Comparison of ENCODE assay signal across 8 cellular contexts in the genomic region with DNA sequence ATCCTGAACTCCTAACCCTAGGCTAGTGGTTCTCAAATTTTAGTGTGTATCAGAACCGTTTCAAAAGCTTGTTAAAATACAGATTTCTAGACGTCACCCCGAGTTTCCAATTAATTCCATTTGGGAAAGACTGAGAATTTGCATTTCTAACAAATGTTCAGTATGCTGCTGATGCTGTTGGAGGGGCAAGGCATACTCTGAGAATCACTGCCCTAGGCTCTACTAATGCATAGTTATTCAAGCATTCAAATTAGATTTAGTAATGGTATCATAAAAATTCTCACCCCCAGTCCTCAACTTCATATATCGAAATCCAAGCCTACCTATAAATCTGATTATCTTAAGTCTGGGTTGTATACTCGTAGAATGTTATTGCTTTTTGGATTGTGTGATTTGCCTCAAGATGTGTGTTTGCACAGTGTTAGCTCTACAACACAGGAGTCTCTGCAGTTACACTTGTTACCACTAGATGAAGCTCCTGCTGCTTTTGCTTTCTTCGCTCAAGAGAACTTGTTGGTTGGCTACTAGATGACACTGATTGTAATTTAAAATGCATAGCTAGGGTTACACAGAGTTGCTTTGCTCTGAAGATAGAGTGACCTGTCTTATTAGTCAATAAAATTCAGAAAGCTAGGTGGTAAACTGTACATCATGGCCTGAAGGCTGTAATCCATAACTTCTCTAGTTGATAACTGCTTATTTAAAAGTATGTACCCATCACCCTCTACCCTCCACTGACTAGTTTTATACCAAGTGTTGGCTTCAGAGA. TPM values are rescaled to one million over a fixed set of nuclear protein-coding genes. Genes with fewer than 3 reads are reported as not detected.
DNase-seq lines count a peak whose midpoint lies in the region; ATAC-seq, FAIRE-seq and TF ChIP-seq lines count a peak whose summit lies in the region.

No MANE protein-coding gene starts in this region.

- no peak overlapping the region for H3K4me3 ChIP-seq in DND-41 (ENCODE audit: low read depth in 1 of 2, low read length in 2 of 2)
- no peak overlapping the region for H3K4me3 ChIP-seq in astrocyte (ENCODE audit: insufficient read depth, low read depth, low read length)

- peaks cover 4% of the 10 kb centered on the region for H3K27me3 Mint-ChIP-seq in astrocyte (ENCODE audit: low read depth, unreplicated experiment)
- no peaks in the 10 kb centered on the region for H3K27me3 Mint-ChIP-seq in activated T-helper 2 cell treated with anti-CD3 and anti-CD28 coated beads, Interferon-gamma antibody, Interleukin-2, Interleukin-4, amounts not matched to agents 10 μg/mL and 5 μg/mL and 100 μg/mL, durations not matched to agents 14 hours and 24 hours and 36 hours (ENCODE audit: low read depth)

- TF ChIP-seq CTCF in DND-41 (IDR thresholded peaks at IDR 0.05; ENCODE audit: borderline replicate concordance, extremely low read depth, low read length, poor library complexity, severe bottlenecking) (peak; percentile 94), astrocyte (IDR thresholded peaks at IDR 0.05; ENCODE audit: insufficient read depth, low read depth, low read length) (peak; percentile 99)

- intact Hi-C loops in activated T-helper 2 cell treated with anti-CD3 and anti-CD28 coated beads, Interferon-gamma antibody, Interleukin-2, Interleukin-4, amounts not matched to agents 10 μg/mL and 5 μg/mL and 100 μg/mL, durations not matched to agents 14 hours and 24 hours and 36 hours (cut with micrococcal nuclease), result loop anchor here (1.0 to 5.0 kb wide), 3 partner anchors 116 to 314 kb away; partner anchors contain the start of gene RIOK2

- H3K27ac ChIP-seq in DND-41 (ENCODE audit: low read length) (no peak overlapping the region), astrocyte (ENCODE audit: low read depth, low read length) (no peak overlapping the region)

- no peak overlapping the region for H3K4me3 Mint-ChIP-seq in astrocyte (ENCODE audit: unreplicated experiment)
- no peak overlapping the region for H3K4me3 Mint-ChIP-seq in stimulated activated effector memory CD8-positive, alpha-beta T cell treated with anti-CD3 and anti-CD28 coated beads, Interleukin-12 subunit alpha, Interleukin-12 subunit beta, amount 100 ng/mL, for 72 hours
- no peak overlapping the region for H3K4me3 Mint-ChIP-seq in activated T-helper 2 cell treated with anti-CD3 and anti-CD28 coated beads, Interferon-gamma antibody, Interleukin-2, Interleukin-4, amounts not matched to agents 10 μg/mL and 5 μg/mL and 100 μg/mL, durations not matched to agents 14 hours and 24 hours and 36 hours (ENCODE audit: low read depth)

- H3K27ac Mint-ChIP-seq in astrocyte (ENCODE audit: unreplicated experiment), result no peak overlapping the region
- H3K27ac Mint-ChIP-seq in stimulated activated effector memory CD8-positive, alpha-beta T cell treated with anti-CD3 and anti-CD28 coated beads, Interleukin-12 subunit alpha, Interleukin-12 subunit beta, amount 100 ng/mL, for 72 hours, result no peak overlapping the region
- H3K27ac Mint-ChIP-seq in activated T-helper 2 cell treated with anti-CD3 and anti-CD28 coated beads, Interferon-gamma antibody, Interleukin-2, Interleukin-4, amounts not matched to agents 10 μg/mL and 5 μg/mL and 100 μg/mL, durations not matched to agents 14 hours and 24 hours and 36 hours, result no peak overlapping the region

- no peaks in the 10 kb centered on the region for H3K27me3 ChIP-seq in DND-41 (ENCODE audit: insufficient read depth, low read length, poor library complexity)
- no peaks in the 10 kb centered on the region for H3K27me3 ChIP-seq in astrocyte (ENCODE audit: insufficient read depth, low read length)

- DNase-seq in DND-41 (peak; percentile 41), NCI-H446 treated with DMSO at 0.1 percent for 48 hours (lab: John Stamatoyannopoulos, UW) (peak; percentile 76), astrocyte (ENCODE audit: low read depth) (peak; percentile 62), iPS DF 19.7 (ENCODE audit: low read depth, low spot score) (peak; percentile 60)
- DNase-seq in stimulated activated effector memory CD8-positive, alpha-beta T cell treated with anti-CD3 and anti-CD28 coated beads, Interleukin-12 subunit alpha, Interleukin-12 subunit beta, amount 100 ng/mL, for 72 hours (ENCODE audit: low spot score in 2 of 2), result no peak
- no peak for DNase-seq in activated T-helper 2 cell treated with anti-CD3 and anti-CD28 coated beads, Interferon-gamma antibody, Interleukin-2, Interleukin-4, amounts not matched to agents 10 μg/mL and 5 μg/mL and 100 μg/mL, durations not matched to agents 14 hours and 24 hours and 36 hours (ENCODE audit: low spot score)

- no peak overlapping the region for H2AFZ ChIP-seq in DND-41 (ENCODE audit: low read depth, low read length)
- no peak overlapping the region for H2AFZ ChIP-seq in astrocyte (ENCODE audit: low read depth, low read length)

- no peaks in the 10 kb centered on the region for H3K9me3 Mint-ChIP-seq in astrocyte (ENCODE audit: unreplicated experiment)
- H3K9me3 Mint-ChIP-seq in stimulated activated effector memory CD8-positive, alpha-beta T cell treated with anti-CD3 and anti-CD28 coated beads, Interleukin-12 subunit alpha, Interleukin-12 subunit beta, amount 100 ng/mL, for 72 hours, result no peaks in the 10 kb centered on the region
- H3K9me3 Mint-ChIP-seq in activated T-helper 2 cell treated with anti-CD3 and anti-CD28 coated beads, Interferon-gamma antibody, Interleukin-2, Interleukin-4, amounts not matched to agents 10 μg/mL and 5 μg/mL and 100 μg/mL, durations not matched to agents 14 hours and 24 hours and 36 hours, result no peaks in the 10 kb centered on the region

- peaks cover 7% of the 10 kb centered on the region for H3K4me1 Mint-ChIP-seq in astrocyte (ENCODE audit: low read depth, unreplicated experiment)
- peaks cover 42% of the 10 kb centered on the region for H3K4me1 Mint-ChIP-seq in stimulated activated effector memory CD8-positive, alpha-beta T cell treated with anti-CD3 and anti-CD28 coated beads, Interleukin-12 subunit alpha, Interleukin-12 subunit beta, amount 100 ng/mL, for 72 hours
- H3K4me1 Mint-ChIP-seq in activated T-helper 2 cell treated with anti-CD3 and anti-CD28 coated beads, Interferon-gamma antibody, Interleukin-2, Interleukin-4, amounts not matched to agents 10 μg/mL and 5 μg/mL and 100 μg/mL, durations not matched to agents 14 hours and 24 hours and 36 hours (ENCODE audit: low read depth), result peaks cover 54% of the 10 kb centered on the region

- H3K9me3 ChIP-seq in DND-41 (ENCODE audit: insufficient read depth, low read length, severe bottlenecking), result no peaks in the 10 kb centered on the region
- H3K9me3 ChIP-seq in astrocyte (ENCODE audit: insufficient read depth, low read depth, low read length), result no peaks in the 10 kb centered on the region

- H3K4me2 ChIP-seq in DND-41 (ENCODE audit: insufficient read depth, low read length), result no peak overlapping the region
- no peak overlapping the region for H3K4me2 ChIP-seq in astrocyte (ENCODE audit: low read length)

- no peaks in the 10 kb centered on the region for H3K36me3 Mint-ChIP-seq in astrocyte (ENCODE audit: low read depth, unreplicated experiment)
- H3K36me3 Mint-ChIP-seq in stimulated activated effector memory CD8-positive, alpha-beta T cell treated with anti-CD3 and anti-CD28 coated beads, Interleukin-12 subunit alpha, Interleukin-12 subunit beta, amount 100 ng/mL, for 72 hours, result no peaks in the 10 kb centered on the region
- H3K36me3 Mint-ChIP-seq in activated T-helper 2 cell treated with anti-CD3 and anti-CD28 coated beads, Interferon-gamma antibody, Interleukin-2, Interleukin-4, amounts not matched to agents 10 μg/mL and 5 μg/mL and 100 μg/mL, durations not matched to agents 14 hours and 24 hours and 36 hours (ENCODE audit: low read depth), result no peaks in the 10 kb centered on the region

- H3K4me1 ChIP-seq in DND-41 (ENCODE audit: insufficient read depth, low read length) (peaks cover 21% of the 10 kb centered on the region), astrocyte (ENCODE audit: insufficient read depth, low read length) (no peaks in the 10 kb centered on the region)

- H3K36me3 ChIP-seq in DND-41 (ENCODE audit: insufficient read depth, low read length), result no peaks in the 10 kb centered on the region
- H3K36me3 ChIP-seq in astrocyte (ENCODE audit: insufficient read depth, low read length), result no peaks in the 10 kb centered on the region

- ATAC-seq in DND-41 (ENCODE audit: insufficient read depth, low read depth) (peak; percentile 97), GM19324 (IDR thresholded peaks at IDR 0.05; ENCODE audit: low FRiP score, unreplicated experiment) (peak; percentile 66), HG03135 (IDR thresholded peaks at IDR 0.05; ENCODE audit: unreplicated experiment) (peak; percentile 70)
- peak; percentile 87 for ATAC-seq in stimulated activated effector memory CD8-positive, alpha-beta T cell treated with anti-CD3 and anti-CD28 coated beads, Interleukin-12 subunit alpha, Interleukin-12 subunit beta, amount 100 ng/mL, for 72 hours

- H3K9ac ChIP-seq in DND-41 (ENCODE audit: low read depth, low read length), result no peak overlapping the region
- no peak overlapping the region for H3K9ac ChIP-seq in astrocyte (ENCODE audit: low read length)

- peak; percentile 37 for FAIRE-seq in astrocyte (lab: Jason Lieb, UNC)

- H4K20me1 ChIP-seq in DND-41 (ENCODE audit: insufficient read depth, low read length) (no peaks in the 10 kb centered on the region), astrocyte (ENCODE audit: insufficient read depth, low read length) (no peaks in the 10 kb centered on the region)

- H3K79me2 ChIP-seq in DND-41 (ENCODE audit: insufficient read depth, low read length) (no peaks in the 10 kb centered on the region), astrocyte (ENCODE audit: insufficient read depth, low read length) (no peaks in the 10 kb centered on the region)

RNA-seq across cellular contexts. Expression of gene ERAP2, which starts 7.5 kb away (rescaled TPM):
- 2.3 and 2.5 TPM in 2 replicates for total RNA-seq in astrocyte
- 46.8 and 49.3 TPM in 2 replicates for total RNA-seq in activated T-helper 2 cell treated with anti-CD3 and anti-CD28 coated beads, Interferon-gamma antibody, Interleukin-2, Interleukin-4, amounts not matched to agents 10 μg/mL and 5 μg/mL and 100 μg/mL, durations not matched to agents 14 hours and 24 hours and 36 hours

Comparison
In these comparisons a context has a peak if more than half of its experiments do, and no peak if none do; other contexts are left out.
1. DNase-seq: peak in DND-41 (single experiment), NCI-H446 treated with DMSO at 0.1 percent for 48 hours (single experiment), astrocyte (single experiment) and iPS DF 19.7 (single experiment); none in stimulated activated effector memory CD8-positive, alpha-beta T cell treated with anti-CD3 and anti-CD28 coated beads, Interleukin-12 subunit alpha, Interleukin-12 subunit beta, amount 100 ng/mL, for 72 hours (0 of 2) and activated T-helper 2 cell treated with anti-CD3 and anti-CD28 coated beads, Interferon-gamma antibody, Interleukin-2, Interleukin-4, amounts not matched to agents 10 μg/mL and 5 μg/mL and 100 μg/mL, durations not matched to agents 14 hours and 24 hours and 36 hours (single experiment).
2. RNA of gene ERAP2, which starts 7.5 kb away (total RNA-seq): 46.8 to 49.3 TPM in activated T-helper 2 cell treated with anti-CD3 and anti-CD28 coated beads, Interferon-gamma antibody, Interleukin-2, Interleukin-4, amounts not matched to agents 10 μg/mL and 5 μg/mL and 100 μg/mL, durations not matched to agents 14 hours and 24 hours and 36 hours; 2.3 to 2.5 TPM in astrocyte; every median in the first group is over 10 times any median in the second.
3. Peak in every context shown above with its lines, with median percentiles within 50 percentile points of each other: ATAC-seq.